8 cellular contexts compared by ENCODE assay signal in genomic region chr1:41416552-41417334, GRCh38. TPM values are rescaled to one million over a fixed set of nuclear protein-coding genes. Genes with fewer than 3 reads are reported as not detected.
DNase-seq lines count a peak whose midpoint lies in the region; ATAC-seq lines count a peak whose summit lies in the region.

No MANE protein-coding gene starts in this region.

- no peak overlapping the region for H4K5ac ChIP-seq in mesendoderm (ENCODE audit: low read length)

- no CpG with 5 or more reads among the region's 18 CpGs for WGBS in mesendoderm (ENCODE audit: extremely low coverage, insufficient coverage, low lambda C conversion rate)

- no peak overlapping the region for H3K18ac ChIP-seq in mesendoderm (ENCODE audit: low read length)

- no peak overlapping the region for H2AK5ac ChIP-seq in mesendoderm (ENCODE audit: low read length)

- H3K4me1 ChIP-seq in mesendoderm (ENCODE audit: control insufficient read depth, low read depth, low read length) = no peaks in the 10 kb centered on the region

- no peak overlapping the region for H3K4me2 ChIP-seq in mesendoderm (ENCODE audit: low read length)

- no peak overlapping the region for H3K27ac ChIP-seq in mesendoderm (ENCODE audit: low read depth, low read length)

- no peak overlapping the region for H2BK15ac ChIP-seq in mesendoderm (replicated peaks; ENCODE audit: low read depth)

- no peak overlapping the region for H2BK5ac ChIP-seq in mesendoderm (ENCODE audit: low read length)

- ATAC-seq in HG02798 (IDR thresholded peaks at IDR 0.05; ENCODE audit: poor library complexity, unreplicated experiment) = no peak

- H3K56ac ChIP-seq in mesendoderm (ENCODE audit: low read length) = no peak overlapping the region

- H3K4me3 ChIP-seq in H7 (ENCODE audit: insufficient read depth, low read depth, low read length) (no peak overlapping the region), mesendoderm (ENCODE audit: low read length) (no peak overlapping the region)

- peak; percentile 14 to 34 for DNase-seq in AML-193 (lab: John Stamatoyannopoulos, UW)
- peak; percentile 95 for DNase-seq in H7
- peak; percentile 97 for DNase-seq in NCI-H510A treated with DMSO at 0.1 percent for 48 hours (lab: John Stamatoyannopoulos, UW)
- DNase-seq in activated CD4-positive, alpha-beta T cell treated with anti-CD3 and anti-CD28 coated beads, Interleukin-2, amount 50 U/mL, for 48 hours = peak; percentile 60 to 66
- DNase-seq in effector CD8-positive, alpha-beta T cell (lab: John Stamatoyannopoulos, UW) = peak; percentile 35
- peak; percentile 86 for DNase-seq in mesendoderm
- DNase-seq in stimulated activated CD8-positive, alpha-beta memory T cell treated with anti-CD3 and anti-CD28 coated beads, Interleukin-2, amount 100 ng/mL, for 1 hour (ENCODE audit: low read depth in 2 of 2) = peak; percentile 19 to 39

- no peak overlapping the region for H4K8ac ChIP-seq in mesendoderm (ENCODE audit: low read depth, low read length)

- H3K79me2 ChIP-seq in mesendoderm (ENCODE audit: control insufficient read depth, insufficient read depth, low read length) = no peaks in the 10 kb centered on the region

- H2BK120ac ChIP-seq in mesendoderm (ENCODE audit: low read depth, low read length) = no peak overlapping the region

- no peak overlapping the region for H3K23ac ChIP-seq in mesendoderm (ENCODE audit: low read length)

- no peak overlapping the region for H3K4ac ChIP-seq in mesendoderm (ENCODE audit: low read depth, low read length)

- H3K27me3 ChIP-seq in H7 (ENCODE audit: control insufficient read depth, insufficient read depth, low read length) = 0 out of 2 replicates have a peak, but pooled peaks cover 1% of the 10 kb centered on the region
- no peaks in the 10 kb centered on the region for H3K27me3 ChIP-seq in mesendoderm (ENCODE audit: insufficient read depth, low read length, poor library complexity)

- H3K36me3 ChIP-seq in H7 (replicated peaks; ENCODE audit: control insufficient read depth, insufficient read depth, low read length) (no peaks in the 10 kb centered on the region), mesendoderm (ENCODE audit: control insufficient read depth, insufficient read depth, low read length) (no peaks in the 10 kb centered on the region)

- H3K9ac ChIP-seq in mesendoderm (ENCODE audit: low read length) = no peak overlapping the region

- H3K79me1 ChIP-seq in mesendoderm (ENCODE audit: low read length) = no peaks in the 10 kb centered on the region

RNA-seq across cellular contexts. Expression of gene FOXO6, which starts 55.5 kb away (rescaled TPM):
- total RNA-seq in H7 (2014; rRNA removed; shearing (Covaris generic)) = 0.97 and 1.00 TPM in 2 replicates
- 0.32 TPM for polyA plus RNA-seq in mesendoderm (2013, experiment 1 of 2)
- 0.36 TPM for polyA plus RNA-seq in mesendoderm (2013, experiment 2 of 2)

Comparison
In these comparisons a context has a peak if more than half of its experiments do, and no peak if none do; other contexts are left out.
1. DNase-seq: peak in every context shown above with its lines; median percentile 97 in NCI-H510A treated with DMSO at 0.1 percent for 48 hours; 95 in H7; 86 in mesendoderm; 63 in activated CD4-positive, alpha-beta T cell treated with anti-CD3 and anti-CD28 coated beads, Interleukin-2, amount 50 U/mL, for 48 hours; 35 in effector CD8-positive, alpha-beta T cell; 29 in stimulated activated CD8-positive, alpha-beta memory T cell treated with anti-CD3 and anti-CD28 coated beads, Interleukin-2, amount 100 ng/mL, for 1 hour; 24 in AML-193.